ENCODE assay signal across 10 cellular contexts in genomic region chr14:92785601-92786426, GRCh38. TPM values are rescaled to one million over a fixed set of nuclear protein-coding genes. Genes with fewer than 3 reads are reported as not detected.
A peak's percentile ranks its signal among the peaks of the same experiment; 100 is the strongest.
DNase-seq lines count a peak whose midpoint lies in the region; ATAC-seq and TF ChIP-seq lines count a peak whose summit lies in the region.
"Had no signal": no experiment of that assay in that cellular context is flagged by ENCODE, and none has a peak within 500 bp of the region (broad histone marks: within the 10 kb centered on the region; RNA-seq: fewer than 3 reads in every experiment).

No MANE protein-coding gene starts in this region.

- H3K27me3 Mint-ChIP-seq in activated CD4-positive, alpha-beta memory T cell treated with anti-CD3 and anti-CD28 coated beads, Interleukin-2, amount 10 ng/mL, durations not matched to agents 7 days and 5 days: peaks cover 8% of the 10 kb centered on the region

- peak overlapping the region; percentile 47; the same call in 1 of the 2 replicates for H3K23ac ChIP-seq in IMR-90 (ENCODE audit: low read depth, low read length)

- peak overlapping the region; percentile 93; the same call in 2 of the 3 replicates for H2BK15ac ChIP-seq in IMR-90 (ENCODE audit: low read depth, low read length)

- H2AK5ac ChIP-seq in IMR-90 (ENCODE audit: low read depth, low read length): peak overlapping the region; percentile 79; the same call in 1 of the 2 replicates

- intact Hi-C loops in IMR-90 (cut with micrococcal nuclease): loop anchor here (1.0 to 10.0 kb wide), 3 partner anchors 72 to 651 kb away; no protein-coding TSS in a partner anchor
- intact Hi-C loops in colonic mucosa (cut with DNase I): no loop called here

- H4K5ac ChIP-seq in IMR-90 (ENCODE audit: low read depth, low read length): peak overlapping the region; percentile 86

- CTCF ChIA-PET in IMR-90 (lab: Yijun Ruan, JAX): interaction anchor here (0.6 to 2.0 kb wide), 3 partner anchors 9 to 99 kb away, joined by 3 to 9 read pairs (median 3); no protein-coding TSS in a partner anchor
- CTCF ChIA-PET in activated CD4-positive, alpha-beta memory T cell treated with anti-CD3 and anti-CD28 coated beads, Interleukin-2, amount 10 ng/mL, durations not matched to agents 7 days and 5 days (lab: Charles Lee): interaction anchor here (0.7 to 7.5 kb wide), 6 partner anchors 57 to 99 kb away, joined by 3 to 82 read pairs (median 6); no protein-coding TSS in a partner anchor

- H3K36me3 Mint-ChIP-seq in activated CD4-positive, alpha-beta memory T cell treated with anti-CD3 and anti-CD28 coated beads, Interleukin-2, amount 10 ng/mL, durations not matched to agents 7 days and 5 days (ENCODE audit: low read depth): peaks cover 11% of the 10 kb centered on the region

- peak; percentile 40 for TF ChIP-seq CTCF in IMR-90 (conservative IDR thresholded peaks at IDR 0.05; ENCODE audit: low read depth, low read length)
- no peak for TF ChIP-seq CTCF in colonic mucosa (IDR thresholded peaks at IDR 0.05)
- TF ChIP-seq CTCF in lung (IDR thresholded peaks at IDR 0.05; ENCODE audit: control extremely low read depth, extremely low read depth): no peak

- H3K9me3 Mint-ChIP-seq in activated CD4-positive, alpha-beta memory T cell treated with anti-CD3 and anti-CD28 coated beads, Interleukin-2, amount 10 ng/mL, durations not matched to agents 7 days and 5 days: peaks cover 17% of the 10 kb centered on the region

- peak overlapping the region; percentile 91 for H3K4ac ChIP-seq in IMR-90 (ENCODE audit: low read depth, low read length)

- H2BK5ac ChIP-seq in IMR-90 (ENCODE audit: low read depth, low read length, poor library complexity, severe bottlenecking): peak overlapping the region; percentile 89

- TF ChIP-seq POLR2A in IMR-90 (IDR thresholded peaks at IDR 0.05; ENCODE audit: low read depth, low read length): peak; percentile 45; the same call in 1 of the 2 replicates

- H3K4me1 ChIP-seq in ACC112 (ENCODE audit: control insufficient read depth, insufficient read depth, low read length, unreplicated experiment) (peaks cover 21% of the 10 kb centered on the region), IMR-90 (ENCODE audit: control insufficient read depth, insufficient read depth, low read length) (peaks cover 10% of the 10 kb centered on the region), colonic mucosa (no peaks in the 10 kb centered on the region), lung (ENCODE audit: control insufficient read depth in 2 of 2, insufficient read depth in 2 of 2, low read length in 2 of 2) (peaks cover 2 to 5% of the 10 kb centered on the region in 2 donors)

- no peaks in the 10 kb centered on the region for H3K79me1 ChIP-seq in IMR-90 (ENCODE audit: low read depth in 1 of 2, low read length in 2 of 2)

- H3K4me3 ChIP-seq in ACC112 (ENCODE audit: low read depth, low read length) (peak overlapping the region; percentile 66), IMR-90 (ENCODE audit: insufficient read depth, low read depth, low read length) (no peak overlapping the region), colonic mucosa (no peak overlapping the region), lung (no peak overlapping the region)

- H3K4me2 ChIP-seq in IMR-90 (ENCODE audit: low read depth, low read length): peak overlapping the region; percentile 68

- no peaks in the 10 kb centered on the region; the same call in 1 of the 2 replicates for H3K36me3 ChIP-seq in ACC112 (ENCODE audit: insufficient read depth, low read length)
- H3K36me3 ChIP-seq in IMR-90 (ENCODE audit: control insufficient read depth, insufficient read depth, low read length): no peaks in the 10 kb centered on the region
- no peaks in the 10 kb centered on the region for H3K36me3 ChIP-seq in colonic mucosa
- no peaks in the 10 kb centered on the region for H3K36me3 ChIP-seq in lung (ENCODE audit: control insufficient read depth in 2 of 2, insufficient read depth in 2 of 2, low read length in 2 of 2)

- H2AK9ac ChIP-seq in IMR-90 (replicated peaks; ENCODE audit: low read depth, low read length, poor library complexity): no peak overlapping the region

- TSS peak; percentile 66 for BruUV-seq in IMR-90 (replicated peaks; lab: Mats Ljungman, UMichigan)

- 0 out of 2 replicates have a peak, but pooled peaks cover 2% of the 10 kb centered on the region for H3K9me1 ChIP-seq in IMR-90 (ENCODE audit: insufficient read depth, low read length)

- peak overlapping the region; percentile 85 for H2BK20ac ChIP-seq in IMR-90 (ENCODE audit: low read depth, low read length)

- peak overlapping the region; percentile 62 for H3K56ac ChIP-seq in IMR-90 (ENCODE audit: extremely low read depth, insufficient read depth, low read length)

- peaks cover 11% of the 10 kb centered on the region for H3K4me1 Mint-ChIP-seq in activated CD4-positive, alpha-beta memory T cell treated with anti-CD3 and anti-CD28 coated beads, Interleukin-2, amount 10 ng/mL, durations not matched to agents 7 days and 5 days

- peak overlapping the region; percentile 94 for H3K27ac ChIP-seq in ACC112 (ENCODE audit: low read depth, low read length)
- H3K27ac ChIP-seq in IMR-90 (ENCODE audit: insufficient read depth, low read length): peak overlapping the region; percentile 92
- peak overlapping the region; percentile 27 for H3K27ac ChIP-seq in colonic mucosa
- H3K27ac ChIP-seq in lung (ENCODE audit: low read depth in 1 of 2, low read length in 1 of 2): peak overlapping the region; percentile 20 to 78

- H3K14ac ChIP-seq in IMR-90 (replicated peaks; ENCODE audit: low read depth, low read length): peak overlapping the region; percentile 76

- H3K27me3 ChIP-seq in ACC112 (ENCODE audit: insufficient read depth, low read length): no peaks in the 10 kb centered on the region
- H3K27me3 ChIP-seq in IMR-90 (ENCODE audit: control insufficient read depth, insufficient read depth, low read length): no peaks in the 10 kb centered on the region
- H3K27me3 ChIP-seq in colonic mucosa: no peaks in the 10 kb centered on the region
- no peaks in the 10 kb centered on the region for H3K27me3 ChIP-seq in lung (ENCODE audit: control insufficient read depth, insufficient read depth)

- H3K9me3 ChIP-seq in IMR-90 (ENCODE audit: control insufficient read depth, insufficient read depth, low read length) (peaks cover 5% of the 10 kb centered on the region; the same call in 1 of the 2 replicates), colonic mucosa (no peaks in the 10 kb centered on the region), lung (ENCODE audit: control insufficient read depth in 2 of 2, insufficient read depth in 1 of 2, low read length in 1 of 2) (no peaks in the 10 kb centered on the region)

- no peak overlapping the region for H3K4me3 Mint-ChIP-seq in activated CD4-positive, alpha-beta memory T cell treated with anti-CD3 and anti-CD28 coated beads, Interleukin-2, amount 10 ng/mL, durations not matched to agents 7 days and 5 days
- H3K4me3 Mint-ChIP-seq: activated CD8-positive, alpha-beta T cell treated with anti-CD3 and anti-CD28 coated beads, Interleukin-2, amount 10 ng/mL, durations not matched to agents 7 days and 5 days had no signal

- peak overlapping the region; percentile 96 for H2BK120ac ChIP-seq in IMR-90 (ENCODE audit: low read depth, low read length)

- TF ChIP-seq RAD21 in IMR-90 (IDR thresholded peaks at IDR 0.05; ENCODE audit: low read length): peak; percentile 21; the same call in 1 of the 2 replicates

- no CpG with 5 or more reads among the region's 7 CpGs for WGBS in IMR-90 (ENCODE audit: extremely low coverage in 2 of 2, insufficient read length in 1 of 2), 2 experiments
- 65 to 68% methylated on average over 7 of the region's 7 CpGs for WGBS in lung, 2 donors

- H3K79me2 ChIP-seq in ACC112 (ENCODE audit: control insufficient read depth, insufficient read depth, low read length, unreplicated experiment): no peaks in the 10 kb centered on the region

- POLR2A ChIA-PET in IMR-90 (lab: Charles Lee; ENCODE audit: unreplicated experiment): no interaction called here
- POLR2A ChIA-PET in activated CD4-positive, alpha-beta memory T cell treated with anti-CD3 and anti-CD28 coated beads, Interleukin-2, amount 10 ng/mL, durations not matched to agents 7 days and 5 days (lab: Charles Lee): interaction anchor here (1.1 kb wide), 1 partner anchor 60 kb away, joined by 3 read pairs; no protein-coding TSS in a partner anchor

- H2AFZ ChIP-seq in ACC112 (ENCODE audit: low read length, unreplicated experiment) (peak overlapping the region; percentile 47), IMR-90 (replicated peaks; ENCODE audit: low read length, poor library complexity) (peak overlapping the region; percentile 85)

- no peak overlapping the region for H3K27ac Mint-ChIP-seq in activated CD4-positive, alpha-beta memory T cell treated with anti-CD3 and anti-CD28 coated beads, Interleukin-2, amount 10 ng/mL, durations not matched to agents 7 days and 5 days
- H3K27ac Mint-ChIP-seq: activated CD8-positive, alpha-beta T cell treated with anti-CD3 and anti-CD28 coated beads, Interleukin-2, amount 10 ng/mL, durations not matched to agents 7 days and 5 days had no signal

- peak overlapping the region; percentile 79 for H4K91ac ChIP-seq in IMR-90 (ENCODE audit: insufficient read depth, low read depth, low read length)

- H3K9ac ChIP-seq in IMR-90 (ENCODE audit: low read depth, low read length): peak overlapping the region; percentile 60; the same call in 1 of the 2 replicates
- H3K9ac ChIP-seq in colonic mucosa (ENCODE audit: low read depth in 2 of 2, low read length in 2 of 2): no peak overlapping the region

- peak overlapping the region; percentile 91 for H3K18ac ChIP-seq in IMR-90 (ENCODE audit: low read depth, low read length)

- peak; percentile 90 for ATAC-seq in IMR-90 (ENCODE audit: low read depth)
- ATAC-seq in lung (ENCODE audit: insufficient read depth, low FRiP score): peak; percentile 54
- ATAC-seq in HG02610 (IDR thresholded peaks at IDR 0.05; ENCODE audit: unreplicated experiment): no peak
- ATAC-seq in GM19324 (IDR thresholded peaks at IDR 0.05; ENCODE audit: low FRiP score, unreplicated experiment): no peak
- ATAC-seq in GM21447 (IDR thresholded peaks at IDR 0.05; ENCODE audit: unreplicated experiment): no peak
- ATAC-seq: activated CD8-positive, alpha-beta T cell treated with anti-CD3 and anti-CD28 coated beads, Interleukin-2, amount 10 ng/mL, durations not matched to agents 7 days and 5 days had no signal

- in situ Hi-C loops in IMR-90 (cut with MboI; ENCODE audit: low sequenced_read_pairs): no loop called here

- H4K20me1 ChIP-seq in IMR-90 (ENCODE audit: insufficient read depth, low read length): no peaks in the 10 kb centered on the region

- dilution Hi-C loops in IMR-90 (cut with HindIII; ENCODE audit: low sequenced_read_pairs, unreplicated experiment): no loop called here

- H4K8ac ChIP-seq in IMR-90 (ENCODE audit: low read depth in 2 of 2, low read length in 2 of 2): peak overlapping the region; percentile 54 to 91

- DNase-seq in IMR-90: peak; percentile 91
- DNase-seq in colonic mucosa: no peak
- DNase-seq in lung (ENCODE audit: low spot score): no peak
- DNase-seq in activated CD4-positive, alpha-beta memory T cell treated with anti-CD3 and anti-CD28 coated beads, Interleukin-2, amount 10 ng/mL, durations not matched to agents 7 days and 5 days: no peak
- DNase-seq: activated CD8-positive, alpha-beta T cell treated with anti-CD3 and anti-CD28 coated beads, Interleukin-2, amount 10 ng/mL, durations not matched to agents 7 days and 5 days; stimulated activated CD4-positive, alpha-beta T cell treated with anti-CD3 and anti-CD28 coated beads, Interleukin-4, amount 100 ng/mL, for 1 hour had no signal

RNA-seq across cellular contexts. Expression of gene GOLGA5, which starts 8.3 kb away (rescaled TPM):
- total RNA-seq in IMR-90 (2012; rRNA removed): 59.5 and 70.8 TPM in 2 replicates
- polyA plus RNA-seq in IMR-90 (2012; rRNA removed): 30.4 and 35.0 TPM in 2 replicates
- 9.1 and 14.6 TPM in 2 replicates for polyA plus RNA-seq in IMR-90 (2012; cell fraction: cytosol; rRNA removed)
- 2.6 and 20.7 TPM in 2 replicates for polyA plus RNA-seq in IMR-90 (2012; cell fraction: nucleus; rRNA removed; ENCODE audit: low replicate concordance)
- total RNA-seq in colonic mucosa: 10 to 100 TPM; 32.9 to 49.4 TPM
- 10 to 100 TPM; 33.0 to 35.0 TPM for total RNA-seq in lung
- 10 to 100 TPM; 26.9 to 36.9 TPM for polyA plus RNA-seq in lung
- total RNA-seq in activated CD4-positive, alpha-beta memory T cell treated with anti-CD3 and anti-CD28 coated beads, Interleukin-2, amount 10 ng/mL, durations not matched to agents 7 days and 5 days: 10 to 100 TPM; 22.2 to 24.0 TPM

RNA-seq across cellular contexts. Expression of gene LGMN, which starts 37.4 kb away (rescaled TPM):
- total RNA-seq in IMR-90 (2012; rRNA removed): 18.9 and 19.2 TPM in 2 replicates
- polyA plus RNA-seq in IMR-90 (2012; rRNA removed): 37.9 and 39.3 TPM in 2 replicates
- polyA plus RNA-seq in IMR-90 (2012; cell fraction: cytosol; rRNA removed): 29.3 and 30.0 TPM in 2 replicates
- polyA plus RNA-seq in IMR-90 (2012; cell fraction: nucleus; rRNA removed; ENCODE audit: low replicate concordance): 23.0 and 24.2 TPM in 2 replicates
- total RNA-seq in colonic mucosa: 100 to 1,000 TPM in 1 of 2 donors, 10 to 100 TPM in 1; 70.0 to 107 TPM
- total RNA-seq in lung: 100 to 1,000 TPM; 122 to 151 TPM
- polyA plus RNA-seq in lung: 100 to 1,000 TPM; 115 to 182 TPM
- 1 to 10 TPM; 5.3 to 5.9 TPM for total RNA-seq in activated CD4-positive, alpha-beta memory T cell treated with anti-CD3 and anti-CD28 coated beads, Interleukin-2, amount 10 ng/mL, durations not matched to agents 7 days and 5 days

Comparison
In these comparisons a context has a peak if more than half of its experiments do, and no peak if none do; other contexts are left out.
1. H3K27ac ChIP-seq: peak in every context shown above with its lines; median percentile 94 in ACC112; 92 in IMR-90; 49 in lung; 27 in colonic mucosa.
2. ATAC-seq: peak in IMR-90 (single experiment) and lung (single experiment); none in HG02610 (single experiment), GM19324 (single experiment) and GM21447 (single experiment).